ENCODE assay signal across 12 cellular contexts in genomic region chr13:57946361-57946760, GRCh38.
DNase-seq lines count a peak whose midpoint lies in the region; ATAC-seq and TF ChIP-seq lines count a peak whose summit lies in the region.
"Had no signal": no experiment of that assay in that cellular context is flagged by ENCODE, and none has a peak within 500 bp of the region (broad histone marks: within the 10 kb centered on the region; RNA-seq: fewer than 3 reads in every experiment).

No MANE protein-coding gene starts in this region.

- ATAC-seq in GM19324 (IDR thresholded peaks at IDR 0.05; ENCODE audit: low FRiP score, unreplicated experiment) (peak; percentile 78), HG02610 (IDR thresholded peaks at IDR 0.05; ENCODE audit: unreplicated experiment) (peak; percentile 99), HG03442 (IDR thresholded peaks at IDR 0.05; ENCODE audit: unreplicated experiment) (peak; percentile 96)

- DNase-seq in fibroblast of pulmonary artery (ENCODE audit: low read depth) (peak; percentile 2), foreskin melanocyte (no peak), NCI-H2029 treated with DMSO at 0.1 percent for 48 hours (lab: John Stamatoyannopoulos, UW) (no peak)
- DNase-seq in activated CD8-positive, alpha-beta memory T cell treated with anti-CD3 and anti-CD28 coated beads, Interleukin-2, amount 50 U/mL, for 48 hours: no peak
- DNase-seq in activated CD4-positive, alpha-beta T cell treated with anti-CD3 and anti-CD28 coated beads, Interleukin-2, amount 50 U/mL, for 48 hours: no peak
- DNase-seq: NCI-H1092 treated with DMSO at 0.1 percent for 48 hours; RPMI8226; stimulated activated CD4-positive, alpha-beta T cell treated with anti-CD3 and anti-CD28 coated beads, Interleukin-4, amount 100 ng/mL, for 24 hours had no signal

- H3K4me3 ChIP-seq in fibroblast of pulmonary artery (replicated peaks; ENCODE audit: low read depth, low read length): no peak overlapping the region
- H3K4me3 ChIP-seq: tibial nerve had no signal

- TF ChIP-seq CTCF in fibroblast of pulmonary artery (IDR thresholded peaks at IDR 0.05; ENCODE audit: low read length, missing control alignments): no peak
